ENCODE assay signal across 12 cellular contexts in genomic region chrX:37754518-37754917, GRCh38. TPM values are rescaled to one million over a fixed set of nuclear protein-coding genes. Genes with fewer than 3 reads are reported as not detected.
A peak's percentile ranks its signal among the peaks of the same experiment; 100 is the strongest.
DNase-seq lines count a peak whose midpoint lies in the region; ATAC-seq and TF ChIP-seq lines count a peak whose summit lies in the region.
"Had no signal": no experiment of that assay in that cellular context is flagged by ENCODE, and none has a peak within 500 bp of the region (broad histone marks: within the 10 kb centered on the region; RNA-seq: fewer than 3 reads in every experiment).

No MANE protein-coding gene starts in this region.

- no peaks in the 10 kb centered on the region for H4K20me1 ChIP-seq in GM23338 (replicated peaks; ENCODE audit: insufficient read depth)

- no peak overlapping the region for H3K4me2 ChIP-seq in GM23338

- H3K4me3 ChIP-seq in CD4-positive, alpha-beta memory T cell (ENCODE audit: low read length in 2 of 2) = peak overlapping the region in 1 of 2 donors; percentile 32
- H3K4me3 ChIP-seq in NB4 (ENCODE audit: low read depth, low read length) (no peak overlapping the region), WERI-Rb-1 (ENCODE audit: low read depth, low read length) (no peak overlapping the region), GM23338 (no peak overlapping the region), tibial artery (no peak overlapping the region)

- POLR2A ChIA-PET in CD4-positive, alpha-beta memory T cell (lab: Charles Lee; ENCODE audit: partially characterized antibody) = no interaction called here

- H3K27ac Mint-ChIP-seq in CD4-positive, alpha-beta memory T cell = no peak overlapping the region
- H3K27ac Mint-ChIP-seq in GM23338 = no peak overlapping the region

- H2AFZ ChIP-seq in GM23338 = no peak overlapping the region

- no peaks in the 10 kb centered on the region for H3K27me3 ChIP-seq in CD4-positive, alpha-beta memory T cell (ENCODE audit: insufficient read depth, low read length)
- H3K27me3 ChIP-seq in WERI-Rb-1 (ENCODE audit: insufficient read depth, low read depth, severe bottlenecking) (no peaks in the 10 kb centered on the region), GM23338 (ENCODE audit: insufficient read depth) (no peaks in the 10 kb centered on the region), tibial artery (no peaks in the 10 kb centered on the region)

- no peaks in the 10 kb centered on the region for H3K79me2 ChIP-seq in GM23338 (replicated peaks; ENCODE audit: insufficient read depth)

- ATAC-seq in GM19328 (IDR thresholded peaks at IDR 0.05; ENCODE audit: unreplicated experiment) (peak; percentile 3), HG02870 (IDR thresholded peaks at IDR 0.05; ENCODE audit: unreplicated experiment) (peak; percentile 17), GM23338 (no peak)

- H3K36me3 ChIP-seq in CD4-positive, alpha-beta memory T cell (ENCODE audit: insufficient read depth, low read length) = no peaks in the 10 kb centered on the region
- H3K36me3 ChIP-seq in WERI-Rb-1 (no peaks in the 10 kb centered on the region), GM23338 (ENCODE audit: insufficient read depth) (no peaks in the 10 kb centered on the region), tibial artery (no peaks in the 10 kb centered on the region)

- H3K4me1 Mint-ChIP-seq in CD4-positive, alpha-beta memory T cell = peaks cover 7 to 26% (median 23%) of the 10 kb centered on the region in 4 donors
- H3K4me1 Mint-ChIP-seq in GM23338 = no peaks in the 10 kb centered on the region

- H3K4me3 Mint-ChIP-seq in CD4-positive, alpha-beta memory T cell = no peak overlapping the region
- no peak overlapping the region for H3K4me3 Mint-ChIP-seq in GM23338

- no peaks in the 10 kb centered on the region for H3K36me3 Mint-ChIP-seq in CD4-positive, alpha-beta memory T cell
- H3K36me3 Mint-ChIP-seq in GM23338 (ENCODE audit: low read depth) = no peaks in the 10 kb centered on the region

- no peaks in the 10 kb centered on the region for H3K9me3 ChIP-seq in CD4-positive, alpha-beta memory T cell (ENCODE audit: control insufficient read depth in 1 of 2, low read length in 2 of 2)
- no peaks in the 10 kb centered on the region for H3K9me3 ChIP-seq in WERI-Rb-1 (ENCODE audit: severe bottlenecking)
- no peaks in the 10 kb centered on the region for H3K9me3 ChIP-seq in tibial artery

- TF ChIP-seq CTCF in NB4 (IDR thresholded peaks at IDR 0.05; ENCODE audit: low read depth, low read length) = no peak
- no peak for TF ChIP-seq CTCF in WERI-Rb-1 (IDR thresholded peaks at IDR 0.05; ENCODE audit: low read depth, low read length)
- TF ChIP-seq CTCF in GM23338 (conservative IDR thresholded peaks at IDR 0.05; ENCODE audit: low read depth in 2 of 2) = no peak
- TF ChIP-seq CTCF in tibial artery (IDR thresholded peaks at IDR 0.05) = no peak

- no peaks in the 10 kb centered on the region for H3K27me3 Mint-ChIP-seq in CD4-positive, alpha-beta memory T cell
- H3K27me3 Mint-ChIP-seq in GM23338 (ENCODE audit: insufficient read depth, low read depth, poor library complexity) = no peaks in the 10 kb centered on the region

- no peaks in the 10 kb centered on the region for H3F3A ChIP-seq in GM23338 (replicated peaks; ENCODE audit: low read depth)

- intact Hi-C loops in CD4-positive, alpha-beta memory T cell (cut with micrococcal nuclease) = no loop called here
- intact Hi-C loops in tibial artery (cut with DNase I; ENCODE audit: low total_unique reads) = no loop called here

- no peak for TF ChIP-seq POLR2A in NB4 (IDR thresholded peaks at IDR 0.05; ENCODE audit: extremely low read depth, insufficient read length)

- H3K4me1 ChIP-seq in CD4-positive, alpha-beta memory T cell (ENCODE audit: insufficient read depth, low read length) = peaks cover 51% of the 10 kb centered on the region
- H3K4me1 ChIP-seq in GM23338 (ENCODE audit: insufficient read depth) (no peaks in the 10 kb centered on the region), tibial artery (no peaks in the 10 kb centered on the region)

- no peaks in the 10 kb centered on the region for H3K9me2 ChIP-seq in GM23338 (ENCODE audit: insufficient read depth)

- H3K9me3 Mint-ChIP-seq in CD4-positive, alpha-beta memory T cell = peaks cover 0 to 3% (median 0%) of the 10 kb centered on the region in 8 donors
- no peaks in the 10 kb centered on the region for H3K9me3 Mint-ChIP-seq in GM23338

- DNase-seq in CD4-positive, alpha-beta memory T cell = no peak
- peak; percentile 35 for DNase-seq in NB4 (ENCODE audit: low read depth)
- DNase-seq in WERI-Rb-1 = no peak
- DNase-seq in NCI-H1930 (lab: John Stamatoyannopoulos, UW) = no peak
- DNase-seq in GM23338 (ENCODE audit: low spot score) = no peak
- no peak for DNase-seq in tibial artery
- DNase-seq: activated CD4-positive, alpha-beta T cell treated with anti-CD3 and anti-CD28 coated beads, Interleukin-2, amount 50 U/mL, for 1 hour; NCI-H1694 treated with DMSO at 0.1 percent for 48 hours had no signal

- peak overlapping the region; percentile 7 for H3K27ac ChIP-seq in CD4-positive, alpha-beta memory T cell (ENCODE audit: low read depth, low read length)
- no peak overlapping the region for H3K27ac ChIP-seq in WERI-Rb-1
- H3K27ac ChIP-seq in GM23338 (ENCODE audit: low read depth) = no peak overlapping the region
- H3K27ac ChIP-seq in tibial artery = no peak overlapping the region
- H3K27ac ChIP-seq: C4-2B, RWPE1 had no signal

- CTCF ChIA-PET in CD4-positive, alpha-beta memory T cell (lab: Charles Lee; ENCODE audit: partially characterized antibody) = interaction anchor here (4.6 to 14.9 kb wide), 2 partner anchors 9 to 72 kb away, joined by 22 to 296 read pairs; no protein-coding TSS in a partner anchor

TF ChIP-seq in GM23338, 12 proteins besides CTCF, POLR2A, EP300 and RAD21 (continues in another document):
- TF ChIP-seq JUNB (IDR thresholded peaks at IDR 0.05; ENCODE audit: unreplicated experiment) = no peak
- no peak for TF ChIP-seq ZNF114 (CRISPR knock-in tag; IDR thresholded peaks at IDR 0.05)
- TF ChIP-seq NANOG (IDR thresholded peaks at IDR 0.05; ENCODE audit: borderline replicate concordance) = no peak
- TF ChIP-seq, protein P1, sequence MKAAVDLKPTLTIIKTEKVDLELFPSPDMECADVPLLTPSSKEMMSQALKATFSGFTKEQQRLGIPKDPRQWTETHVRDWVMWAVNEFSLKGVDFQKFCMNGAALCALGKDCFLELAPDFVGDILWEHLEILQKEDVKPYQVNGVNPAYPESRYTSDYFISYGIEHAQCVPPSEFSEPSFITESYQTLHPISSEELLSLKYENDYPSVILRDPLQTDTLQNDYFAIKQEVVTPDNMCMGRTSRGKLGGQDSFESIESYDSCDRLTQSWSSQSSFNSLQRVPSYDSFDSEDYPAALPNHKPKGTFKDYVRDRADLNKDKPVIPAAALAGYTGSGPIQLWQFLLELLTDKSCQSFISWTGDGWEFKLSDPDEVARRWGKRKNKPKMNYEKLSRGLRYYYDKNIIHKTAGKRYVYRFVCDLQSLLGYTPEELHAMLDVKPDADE (IDR thresholded peaks at IDR 0.05) = no peak
- no peak for TF ChIP-seq POLR2AphosphoS5 (IDR thresholded peaks at IDR 0.05; ENCODE audit: low read depth)
- TF ChIP-seq EZH2 (IDR thresholded peaks at IDR 0.05; ENCODE audit: low read depth, unreplicated experiment) = no peak

RNA-seq across cellular contexts. Expression of gene CYBB, which starts 25.3 kb away (rescaled TPM):
- total RNA-seq in CD4-positive, alpha-beta memory T cell = 1 to 10 TPM; 6.3 to 8.1 TPM
- polyA plus RNA-seq in CD4-positive, alpha-beta memory T cell = under 1 TPM; 0.05 to 0.94 TPM
- total RNA-seq in GM23338 (2014; rRNA removed; shearing (Covaris generic)) = 0.04 TPM in 1 of 2 replicates, not detected in the other
- 0.06 TPM in 1 of 2 replicates, not detected in the other for polyA plus RNA-seq in GM23338 (2016; fragmentation: Nextera tagmentation; extraction: Ambion mirVana)
